In the genomic region with DNA sequence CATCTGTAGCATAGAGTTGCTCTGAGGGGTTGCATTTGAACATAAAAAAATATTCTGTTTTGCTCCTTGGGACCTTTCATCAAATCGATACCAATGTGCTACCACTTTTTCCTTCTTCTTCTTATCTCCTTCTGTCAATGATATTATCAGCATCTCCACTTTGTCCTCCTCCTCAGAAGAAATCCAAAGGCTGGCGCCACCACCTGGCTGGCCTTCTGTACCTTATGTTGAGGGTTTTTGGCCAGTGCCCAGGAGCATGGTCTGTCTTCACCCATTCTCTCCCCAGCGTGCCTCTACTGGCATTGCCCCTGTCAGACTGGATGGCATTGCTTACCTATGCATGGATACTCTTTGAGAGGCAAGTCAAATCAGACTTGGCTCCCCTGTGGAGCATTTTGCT, we compare ENCODE assay signal across 21 cellular contexts.
DNase-seq lines count a peak whose midpoint lies in the region; ATAC-seq, FAIRE-seq and TF ChIP-seq lines count a peak whose summit lies in the region.
"Had no signal": no experiment of that assay in that cellular context is flagged by ENCODE, and none has a peak within 500 bp of the region (broad histone marks: within the 10 kb centered on the region; RNA-seq: fewer than 3 reads in every experiment).

No MANE protein-coding gene starts in this region.

- H3K4me1 ChIP-seq in GM23338 (ENCODE audit: insufficient read depth) (peaks cover 20% of the 10 kb centered on the region), keratinocyte (ENCODE audit: control insufficient read depth, extremely low read depth, insufficient read depth, low read length) (no peaks in the 10 kb centered on the region), ovary (ENCODE audit: insufficient read depth) (no peaks in the 10 kb centered on the region)
- H3K4me1 ChIP-seq: BLaER1 treated with 17β-estradiol and CSF1 and Interleukin-3, amounts not matched to agents 10 nM and 100 nM had no signal

- H3K9me1 ChIP-seq in keratinocyte (ENCODE audit: control insufficient read depth, extremely low read depth, insufficient read depth, low read length), result no peaks in the 10 kb centered on the region

- H3F3A ChIP-seq in GM23338 (replicated peaks; ENCODE audit: low read depth), result no peaks in the 10 kb centered on the region

- H3K9ac ChIP-seq in keratinocyte (ENCODE audit: control insufficient read depth, extremely low read depth, insufficient read depth, low read length), result no peak overlapping the region
- H3K9ac ChIP-seq: BLaER1 treated with 17β-estradiol and CSF1 and Interleukin-3, amounts not matched to agents 10 nM and 100 nM had no signal

- WGBS in ovary, 3 donors, result 83 to 90% (median 84%) methylated on average over 3 of the region's 3 CpGs

- H3K27me3 Mint-ChIP-seq in GM23338 (ENCODE audit: insufficient read depth, low read depth, poor library complexity), result peaks cover 2% of the 10 kb centered on the region
- H3K27me3 Mint-ChIP-seq: CD8-positive, alpha-beta memory T cell had no signal

- TF ChIP-seq POLR2A in ovary (IDR thresholded peaks at IDR 0.05), result no peak

- dilution Hi-C loops in keratinocyte (cut with MboI; ENCODE audit: extremely low pct_ligation_motif_present, low sequenced_read_pairs), result no loop called here

- H4K20me1 ChIP-seq in GM23338 (replicated peaks; ENCODE audit: insufficient read depth) (peaks cover 5% of the 10 kb centered on the region; the same call in 1 of the 2 replicates), keratinocyte (ENCODE audit: control insufficient read depth, extremely low read depth, insufficient read depth, low read length) (no peaks in the 10 kb centered on the region)
- H4K20me1 ChIP-seq: BLaER1 treated with 17β-estradiol and CSF1 and Interleukin-3, amounts not matched to agents 10 nM and 100 nM had no signal

- H3K36me3 ChIP-seq in GM06990 (ENCODE audit: control insufficient read depth, insufficient read depth, low read length) (no peaks in the 10 kb centered on the region), GM23338 (ENCODE audit: insufficient read depth) (no peaks in the 10 kb centered on the region), WERI-Rb-1 (peaks cover 8% of the 10 kb centered on the region), keratinocyte (ENCODE audit: control insufficient read depth in 2 of 2, extremely low read depth in 1 of 2, insufficient read depth in 2 of 2, low read length in 2 of 2) (no peaks in the 10 kb centered on the region), ovary (no peaks in the 10 kb centered on the region)
- H3K36me3 ChIP-seq: BLaER1 treated with 17β-estradiol and CSF1 and Interleukin-3, amounts not matched to agents 10 nM and 100 nM had no signal

- H3K9me3 ChIP-seq in WERI-Rb-1 (ENCODE audit: severe bottlenecking) (peaks cover 3% of the 10 kb centered on the region), keratinocyte (ENCODE audit: control insufficient read depth, low read depth, low read length) (no peaks in the 10 kb centered on the region), ovary (no peaks in the 10 kb centered on the region)
- H3K9me3 ChIP-seq: BLaER1 treated with 17β-estradiol and CSF1 and Interleukin-3, amounts not matched to agents 10 nM and 100 nM had no signal

- no peak overlapping the region for H3K4me3 ChIP-seq in GM06990 (replicated peaks; ENCODE audit: low read depth, low read length)
- no peak overlapping the region for H3K4me3 ChIP-seq in GM23338
- no peak overlapping the region for H3K4me3 ChIP-seq in WERI-Rb-1 (ENCODE audit: low read depth, low read length)
- no peak overlapping the region for H3K4me3 ChIP-seq in keratinocyte (ENCODE audit: control insufficient read depth in 2 of 3, extremely low read depth in 1 of 3, insufficient read depth in 2 of 3, low read depth in 1 of 3, low read length in 3 of 3)
- no peak overlapping the region for H3K4me3 ChIP-seq in ovary
- H3K4me3 ChIP-seq: BLaER1 treated with 17β-estradiol and CSF1 and Interleukin-3, amounts not matched to agents 10 nM and 100 nM; K562 had no signal

- H3K4me2 ChIP-seq in GM23338 (no peak overlapping the region), keratinocyte (ENCODE audit: control insufficient read depth, extremely low read depth, insufficient read depth, low read depth, low read length) (no peak overlapping the region)
- H3K4me2 ChIP-seq: BLaER1 treated with 17β-estradiol and CSF1 and Interleukin-3, amounts not matched to agents 10 nM and 100 nM had no signal

- DNase-seq in GM06990 (ENCODE audit: extremely low read depth, insufficient read length) (no peak), GM23338 (ENCODE audit: low spot score) (no peak), WERI-Rb-1 (no peak), keratinocyte (ENCODE audit: low read depth, low spot score) (no peak), ovary (no peak), NCI-H1436 (lab: John Stamatoyannopoulos, UW) (no peak)
- DNase-seq: CD8-positive, alpha-beta memory T cell; GDM1; HFFc6; NCI-H1105; NCI-H1694 treated with DMSO at 0.1 percent for 48 hours; NCI-H2107; NCI-H226; NCI-H524 treated with DMSO at 0.1 percent for 48 hours; SW 1271 had no signal

- no peak overlapping the region for H3K27ac ChIP-seq in GM23338 (ENCODE audit: low read depth)
- no peak overlapping the region for H3K27ac ChIP-seq in WERI-Rb-1
- H3K27ac ChIP-seq in keratinocyte (ENCODE audit: control insufficient read depth, insufficient read depth, low read length), result no peak overlapping the region
- no peak overlapping the region for H3K27ac ChIP-seq in ovary
- H3K27ac ChIP-seq: BLaER1 treated with 17β-estradiol and CSF1 and Interleukin-3, amounts not matched to agents 10 nM and 100 nM had no signal

- peaks cover 25% of the 10 kb centered on the region for H3K4me1 Mint-ChIP-seq in GM23338
- H3K4me1 Mint-ChIP-seq: CD8-positive, alpha-beta memory T cell had no signal

- H2AFZ ChIP-seq in GM23338 (no peak overlapping the region), keratinocyte (ENCODE audit: control insufficient read depth, low read length) (no peak overlapping the region)

- H3K79me2 ChIP-seq in GM23338 (replicated peaks; ENCODE audit: insufficient read depth) (peaks cover 43% of the 10 kb centered on the region), keratinocyte (ENCODE audit: control insufficient read depth, insufficient read depth, low read length) (no peaks in the 10 kb centered on the region)

- no peaks in the 10 kb centered on the region for H3K9me3 Mint-ChIP-seq in GM23338
- H3K9me3 Mint-ChIP-seq: CD8-positive, alpha-beta memory T cell had no signal

- peak; percentile 50; the same call in 2 of the 3 replicates for ATAC-seq in GM23338
- no peak for ATAC-seq in GM19351 (IDR thresholded peaks at IDR 0.05; ENCODE audit: unreplicated experiment)
- ATAC-seq: K562, Panc1 had no signal

- no peak for TF ChIP-seq EP300 in ovary (IDR thresholded peaks at IDR 0.05)

- 0 out of 2 replicates have a peak, but pooled peaks cover 7% of the 10 kb centered on the region for H3K9me2 ChIP-seq in GM23338 (ENCODE audit: insufficient read depth)

- no peak overlapping the region for H3K4me3 Mint-ChIP-seq in GM23338
- H3K4me3 Mint-ChIP-seq: CD8-positive, alpha-beta memory T cell; HFFc6 had no signal

- intact Hi-C loops in ovary (cut with DNase I), result no loop called here

- H3K36me3 Mint-ChIP-seq in GM23338 (ENCODE audit: low read depth), result peaks cover 3% of the 10 kb centered on the region; the same call in 1 of the 3 replicates
- H3K36me3 Mint-ChIP-seq: CD8-positive, alpha-beta memory T cell had no signal

- FAIRE-seq in keratinocyte (lab: Jason Lieb, UNC), result no peak
- FAIRE-seq: GM12892, H54, K562 had no signal

- TF ChIP-seq CTCF in GM06990 (IDR thresholded peaks at IDR 0.05; ENCODE audit: insufficient read depth, low read length, poor library complexity, severe bottlenecking), result peak; percentile 12
- peak; percentile 50 to 63 for TF ChIP-seq CTCF in GM23338 (conservative IDR thresholded peaks at IDR 0.05; ENCODE audit: low read depth in 2 of 2)
- TF ChIP-seq CTCF in WERI-Rb-1 (IDR thresholded peaks at IDR 0.05; ENCODE audit: low read depth, low read length), result peak; percentile 44; the same call in 1 of the 2 replicates
- TF ChIP-seq CTCF in keratinocyte (optimal IDR thresholded peaks at IDR 0.05 in 1 of 3, IDR thresholded peaks at IDR 0.05 in 1 of 3, conservative IDR thresholded peaks at IDR 0.05 in 1 of 3; ENCODE audit: extremely low read depth in 1 of 3, insufficient read depth in 2 of 3, low read length in 3 of 3), result peak; percentile 24 to 57 (median 42)
- no peak for TF ChIP-seq CTCF in ovary (IDR thresholded peaks at IDR 0.05)

- H3K27me3 ChIP-seq in GM06990 (replicated peaks; ENCODE audit: control insufficient read depth, insufficient read depth, low read length), result no peaks in the 10 kb centered on the region
- no peaks in the 10 kb centered on the region for H3K27me3 ChIP-seq in GM23338 (ENCODE audit: insufficient read depth)
- no peaks in the 10 kb centered on the region for H3K27me3 ChIP-seq in WERI-Rb-1 (ENCODE audit: insufficient read depth, low read depth, severe bottlenecking)
- peaks cover 13% of the 10 kb centered on the region for H3K27me3 ChIP-seq in keratinocyte (ENCODE audit: control insufficient read depth, extremely low read depth, insufficient read depth, low read length)
- H3K27me3 ChIP-seq in ovary, result no peaks in the 10 kb centered on the region
- H3K27me3 ChIP-seq: BLaER1 treated with 17β-estradiol and CSF1 and Interleukin-3, amounts not matched to agents 10 nM and 100 nM had no signal

- no peak overlapping the region for H3K27ac Mint-ChIP-seq in GM23338
- H3K27ac Mint-ChIP-seq: CD8-positive, alpha-beta memory T cell; HFFc6 had no signal

TF ChIP-seq in GM23338, 12 proteins besides CTCF, POLR2A, EP300 and RAD21 (continues in another document):
- TF ChIP-seq, protein P1, sequence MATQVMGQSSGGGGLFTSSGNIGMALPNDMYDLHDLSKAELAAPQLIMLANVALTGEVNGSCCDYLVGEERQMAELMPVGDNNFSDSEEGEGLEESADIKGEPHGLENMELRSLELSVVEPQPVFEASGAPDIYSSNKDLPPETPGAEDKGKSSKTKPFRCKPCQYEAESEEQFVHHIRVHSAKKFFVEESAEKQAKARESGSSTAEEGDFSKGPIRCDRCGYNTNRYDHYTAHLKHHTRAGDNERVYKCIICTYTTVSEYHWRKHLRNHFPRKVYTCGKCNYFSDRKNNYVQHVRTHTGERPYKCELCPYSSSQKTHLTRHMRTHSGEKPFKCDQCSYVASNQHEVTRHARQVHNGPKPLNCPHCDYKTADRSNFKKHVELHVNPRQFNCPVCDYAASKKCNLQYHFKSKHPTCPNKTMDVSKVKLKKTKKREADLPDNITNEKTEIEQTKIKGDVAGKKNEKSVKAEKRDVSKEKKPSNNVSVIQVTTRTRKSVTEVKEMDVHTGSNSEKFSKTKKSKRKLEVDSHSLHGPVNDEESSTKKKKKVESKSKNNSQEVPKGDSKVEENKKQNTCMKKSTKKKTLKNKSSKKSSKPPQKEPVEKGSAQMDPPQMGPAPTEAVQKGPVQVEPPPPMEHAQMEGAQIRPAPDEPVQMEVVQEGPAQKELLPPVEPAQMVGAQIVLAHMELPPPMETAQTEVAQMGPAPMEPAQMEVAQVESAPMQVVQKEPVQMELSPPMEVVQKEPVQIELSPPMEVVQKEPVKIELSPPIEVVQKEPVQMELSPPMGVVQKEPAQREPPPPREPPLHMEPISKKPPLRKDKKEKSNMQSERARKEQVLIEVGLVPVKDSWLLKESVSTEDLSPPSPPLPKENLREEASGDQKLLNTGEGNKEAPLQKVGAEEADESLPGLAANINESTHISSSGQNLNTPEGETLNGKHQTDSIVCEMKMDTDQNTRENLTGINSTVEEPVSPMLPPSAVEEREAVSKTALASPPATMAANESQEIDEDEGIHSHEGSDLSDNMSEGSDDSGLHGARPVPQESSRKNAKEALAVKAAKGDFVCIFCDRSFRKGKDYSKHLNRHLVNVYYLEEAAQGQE (IDR thresholded peaks at IDR 0.05; ENCODE audit: unreplicated experiment), result no peak

Comparison
In these comparisons a context has a peak if more than half of its experiments do, and no peak if none do; other contexts are left out.
1. CTCF ChIP-seq: peak in GM06990 (single experiment), GM23338 (2 of 2), WERI-Rb-1 (single experiment) and keratinocyte (3 of 3); none in ovary (0 of 3).